In the genomic region with DNA sequence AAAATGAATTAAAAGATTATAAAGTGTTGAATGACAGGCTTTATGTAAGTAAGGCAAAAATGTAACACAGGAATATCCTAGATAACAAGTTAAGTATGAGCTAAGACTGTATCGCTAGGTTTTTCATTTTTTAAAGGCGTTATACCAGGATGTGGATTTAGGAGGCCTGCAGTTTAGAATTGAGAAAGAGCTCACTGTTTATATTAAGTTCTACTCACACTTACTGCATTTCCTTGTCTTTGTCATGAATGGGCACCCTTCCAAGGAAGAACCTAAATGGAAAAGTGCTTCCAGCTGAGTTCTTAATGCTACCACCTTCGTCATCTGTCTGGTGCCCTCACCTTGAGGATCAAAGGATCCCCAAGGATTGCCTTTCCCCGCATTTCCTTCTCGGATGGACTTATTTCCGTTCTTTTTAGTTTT, we compare ENCODE assay signal across 11 cellular contexts.
A peak's percentile ranks its signal among the peaks of the same experiment; 100 is the strongest.
DNase-seq lines count a peak whose midpoint lies in the region; ATAC-seq and TF ChIP-seq lines count a peak whose summit lies in the region.
"Had no signal": no experiment of that assay in that cellular context is flagged by ENCODE, and none has a peak within 500 bp of the region (broad histone marks: within the 10 kb centered on the region; RNA-seq: fewer than 3 reads in every experiment).

No MANE protein-coding gene starts in this region.

- peak; percentile 31 for ATAC-seq in SK-N-SH treated with all-trans-retinoic acid at 6 μM for 48 hours
- no peak for ATAC-seq in HG03135 (IDR thresholded peaks at IDR 0.05; ENCODE audit: unreplicated experiment)
- no peak for ATAC-seq in GM18907 (IDR thresholded peaks at IDR 0.05; ENCODE audit: unreplicated experiment)
- ATAC-seq: activated CD8-positive, alpha-beta memory T cell treated with anti-CD3 and anti-CD28 coated beads, Interleukin-2, amount 10 ng/mL, durations not matched to agents 7 days and 5 days had no signal

- no peak overlapping the region for H3K4me3 ChIP-seq in fibroblast of villous mesenchyme (ENCODE audit: low read depth, low read length)
- H3K4me3 ChIP-seq in skeletal muscle cell (ENCODE audit: low read depth, low read length): no peak overlapping the region

- DNase-seq in DMS 273 (lab: John Stamatoyannopoulos, UW; ENCODE audit: unreplicated experiment) (peak; percentile 17), DMS 273 treated with DMSO at 0.1 percent for 48 hours (lab: John Stamatoyannopoulos, UW) (no peak), fibroblast of villous mesenchyme (ENCODE audit: low read depth) (peak; percentile 91), skeletal muscle cell (ENCODE audit: low read depth) (peak; percentile 78), NCI-H2107 (lab: John Stamatoyannopoulos, UW) (no peak)
- DNase-seq: activated CD8-positive, alpha-beta memory T cell treated with anti-CD3 and anti-CD28 coated beads, Interleukin-2, amount 10 ng/mL, durations not matched to agents 7 days and 5 days; caudate nucleus; NCI-H1417 treated with DMSO at 0.1 percent for 48 hours had no signal

- TF ChIP-seq CTCF in fibroblast of villous mesenchyme (IDR thresholded peaks at IDR 0.05; ENCODE audit: insufficient read depth, low read depth, low read length): no peak

TF ChIP-seq in SK-N-SH treated with all-trans-retinoic acid at 6 μM for 48 hours, 23 proteins besides CTCF, POLR2A, EP300 and RAD21:
- TF ChIP-seq TCF4 (CRISPR knock-in tag; IDR thresholded peaks at IDR 0.05; ENCODE audit: borderline replicate concordance) (no peak), GLIS3 (CRISPR knock-in tag; IDR thresholded peaks at IDR 0.05) (0 out of 2 replicates have a peak, but pooled peaks have one; percentile 10)
- TF ChIP-seq, protein P1, sequence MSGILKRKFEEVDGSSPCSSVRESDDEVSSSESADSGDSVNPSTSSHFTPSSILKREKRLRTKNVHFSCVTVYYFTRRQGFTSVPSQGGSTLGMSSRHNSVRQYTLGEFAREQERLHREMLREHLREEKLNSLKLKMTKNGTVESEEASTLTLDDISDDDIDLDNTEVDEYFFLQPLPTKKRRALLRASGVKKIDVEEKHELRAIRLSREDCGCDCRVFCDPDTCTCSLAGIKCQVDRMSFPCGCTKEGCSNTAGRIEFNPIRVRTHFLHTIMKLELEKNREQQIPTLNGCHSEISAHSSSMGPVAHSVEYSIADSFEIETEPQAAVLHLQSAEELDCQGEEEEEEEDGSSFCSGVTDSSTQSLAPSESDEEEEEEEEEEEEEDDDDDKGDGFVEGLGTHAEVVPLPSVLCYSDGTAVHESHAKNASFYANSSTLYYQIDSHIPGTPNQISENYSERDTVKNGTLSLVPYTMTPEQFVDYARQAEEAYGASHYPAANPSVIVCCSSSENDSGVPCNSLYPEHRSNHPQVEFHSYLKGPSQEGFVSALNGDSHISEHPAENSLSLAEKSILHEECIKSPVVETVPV (CRISPR knock-in tag; IDR thresholded peaks at IDR 0.05): no peak
- TF ChIP-seq, protein P2, sequence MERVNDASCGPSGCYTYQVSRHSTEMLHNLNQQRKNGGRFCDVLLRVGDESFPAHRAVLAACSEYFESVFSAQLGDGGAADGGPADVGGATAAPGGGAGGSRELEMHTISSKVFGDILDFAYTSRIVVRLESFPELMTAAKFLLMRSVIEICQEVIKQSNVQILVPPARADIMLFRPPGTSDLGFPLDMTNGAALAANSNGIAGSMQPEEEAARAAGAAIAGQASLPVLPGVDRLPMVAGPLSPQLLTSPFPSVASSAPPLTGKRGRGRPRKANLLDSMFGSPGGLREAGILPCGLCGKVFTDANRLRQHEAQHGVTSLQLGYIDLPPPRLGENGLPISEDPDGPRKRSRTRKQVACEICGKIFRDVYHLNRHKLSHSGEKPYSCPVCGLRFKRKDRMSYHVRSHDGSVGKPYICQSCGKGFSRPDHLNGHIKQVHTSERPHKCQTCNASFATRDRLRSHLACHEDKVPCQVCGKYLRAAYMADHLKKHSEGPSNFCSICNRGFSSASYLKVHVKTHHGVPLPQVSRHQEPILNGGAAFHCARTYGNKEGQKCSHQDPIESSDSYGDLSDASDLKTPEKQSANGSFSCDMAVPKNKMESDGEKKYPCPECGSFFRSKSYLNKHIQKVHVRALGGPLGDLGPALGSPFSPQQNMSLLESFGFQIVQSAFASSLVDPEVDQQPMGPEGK (CRISPR knock-in tag; IDR thresholded peaks at IDR 0.05; ENCODE audit: borderline replicate concordance): no peak
- TF ChIP-seq, protein P3, sequence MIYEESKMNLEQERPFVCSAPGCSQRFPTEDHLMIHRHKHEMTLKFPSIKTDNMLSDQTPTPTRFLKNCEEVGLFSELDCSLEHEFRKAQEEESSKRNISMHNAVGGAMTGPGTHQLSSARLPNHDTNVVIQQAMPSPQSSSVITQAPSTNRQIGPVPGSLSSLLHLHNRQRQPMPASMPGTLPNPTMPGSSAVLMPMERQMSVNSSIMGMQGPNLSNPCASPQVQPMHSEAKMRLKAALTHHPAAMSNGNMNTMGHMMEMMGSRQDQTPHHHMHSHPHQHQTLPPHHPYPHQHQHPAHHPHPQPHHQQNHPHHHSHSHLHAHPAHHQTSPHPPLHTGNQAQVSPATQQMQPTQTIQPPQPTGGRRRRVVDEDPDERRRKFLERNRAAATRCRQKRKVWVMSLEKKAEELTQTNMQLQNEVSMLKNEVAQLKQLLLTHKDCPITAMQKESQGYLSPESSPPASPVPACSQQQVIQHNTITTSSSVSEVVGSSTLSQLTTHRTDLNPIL (CRISPR knock-in tag; IDR thresholded peaks at IDR 0.05; ENCODE audit: low read depth): 0 out of 2 replicates have a peak, but pooled peaks have one; percentile 10
TF ChIP-seq in SK-N-SH treated with all-trans-retinoic acid at 6 μM for 48 hours: peak in this region for 2.

Comparison
In these comparisons a context has a peak if more than half of its experiments do, and no peak if none do; other contexts are left out.
1. DNase-seq: peak in DMS 273 (single experiment), fibroblast of villous mesenchyme (single experiment) and skeletal muscle cell (single experiment); none in DMS 273 treated with DMSO at 0.1 percent for 48 hours (single experiment) and NCI-H2107 (single experiment).